In the genomic region with DNA sequence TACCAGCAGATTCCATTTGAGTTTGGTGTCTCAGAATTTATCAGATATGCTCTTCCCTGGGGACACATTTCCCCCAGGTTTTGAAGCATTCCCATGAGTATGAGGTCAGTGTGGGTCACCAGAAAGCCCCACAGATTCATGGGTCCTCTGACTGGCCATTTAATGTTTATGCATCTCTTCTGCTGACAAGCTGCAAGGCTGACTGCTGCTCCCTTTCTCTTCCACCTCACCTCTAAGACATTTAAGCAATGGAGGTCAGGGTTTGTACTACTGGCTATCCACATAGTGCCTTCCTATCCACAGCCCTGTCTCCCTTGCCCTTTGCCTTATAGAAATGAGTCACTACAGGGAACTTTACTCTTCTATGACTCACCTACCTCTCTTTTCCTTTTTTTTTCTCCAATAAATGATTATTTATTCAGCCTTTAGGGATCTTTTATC, we compare ENCODE assay signal across 13 cellular contexts.
A peak's percentile ranks its signal among the peaks of the same experiment; 100 is the strongest.
DNase-seq lines count a peak whose midpoint lies in the region; ATAC-seq and TF ChIP-seq lines count a peak whose summit lies in the region.
"Had no signal": no experiment of that assay in that cellular context is flagged by ENCODE, and none has a peak within 500 bp of the region (broad histone marks: within the 10 kb centered on the region; RNA-seq: fewer than 3 reads in every experiment).

No MANE protein-coding gene starts in this region.

- no peak overlapping the region for H3K18ac ChIP-seq in trophoblast cell (ENCODE audit: low read length)

- H2BK12ac ChIP-seq in trophoblast cell (ENCODE audit: low read length): no peak overlapping the region

- peaks cover 37% of the 10 kb centered on the region for H3K79me1 ChIP-seq in trophoblast cell (ENCODE audit: low read length)

- DNase-seq in EL (peak; percentile 96), PC-9 (peak; percentile 73 to 99), trophoblast cell (peak; percentile 95 to 99), NOMO-1 (lab: John Stamatoyannopoulos, UW; ENCODE audit: unreplicated experiment in 2 of 2) (no peak), spleen (no peak)
- DNase-seq: activated T-cell treated with anti-CD3 and anti-CD28 coated beads, Interleukin-2, amount 50 U/mL, for 72 hours; foreskin melanocyte; NCI-H345; nucleus accumbens; Right ventricle myocardium superior had no signal

- no peak overlapping the region for H2BK120ac ChIP-seq in trophoblast cell (ENCODE audit: insufficient read depth, low read length, poor library complexity)

- CTCF ChIA-PET in PC-9 (lab: Charles Lee): no interaction called here

- no peaks in the 10 kb centered on the region for H3K27me3 ChIP-seq in PC-9 (ENCODE audit: insufficient read depth, low read depth)
- no peaks in the 10 kb centered on the region for H3K27me3 ChIP-seq in trophoblast cell (ENCODE audit: insufficient read depth, low read length)
- H3K27me3 ChIP-seq in spleen (replicated peaks in 1 of 7): peaks cover 0 to 16% (median 0%) of the 10 kb centered on the region in 7 donors

- no peaks in the 10 kb centered on the region for H3K9me2 ChIP-seq in PC-9 (ENCODE audit: insufficient read depth)

- H3K4me1 ChIP-seq in PC-9 (replicated peaks; ENCODE audit: insufficient read depth) (peaks cover 78% of the 10 kb centered on the region), trophoblast cell (ENCODE audit: control insufficient read depth in 1 of 2, insufficient read depth in 2 of 2, low read length in 2 of 2) (peaks cover 18 to 31% of the 10 kb centered on the region in 2 experiments), spleen (no peaks in the 10 kb centered on the region)

- peak overlapping the region; percentile 36 for H2BK5ac ChIP-seq in trophoblast cell (ENCODE audit: low read depth, low read length, poor library complexity)

- H3K9ac ChIP-seq in trophoblast cell (ENCODE audit: low read length): no peak overlapping the region

- no peak overlapping the region for H4K8ac ChIP-seq in trophoblast cell (ENCODE audit: low read depth, low read length)

- H3K79me2 ChIP-seq in PC-9 (ENCODE audit: low read depth) (no peaks in the 10 kb centered on the region), trophoblast cell (ENCODE audit: control insufficient read depth, insufficient read depth, low read length, poor library complexity) (no peaks in the 10 kb centered on the region)

- H3K4me3 ChIP-seq in PC-9: no peak overlapping the region; the same call in 1 of the 2 replicates
- H3K4me3 ChIP-seq in trophoblast cell (ENCODE audit: low read depth, low read length): no peak overlapping the region
- no peak overlapping the region for H3K4me3 ChIP-seq in spleen

- H2AK5ac ChIP-seq in trophoblast cell (ENCODE audit: low read length): no peak overlapping the region

- H4K91ac ChIP-seq in trophoblast cell (ENCODE audit: low read depth, low read length): no peak overlapping the region

- intact Hi-C loops in PC-9 (cut with micrococcal nuclease; ENCODE audit: unreplicated experiment): loop anchor here (1.0 to 5.0 kb wide), 4 partner anchors 66 to 102 kb away; no protein-coding TSS in a partner anchor
- intact Hi-C loops in spleen (cut with DNase I; ENCODE audit: low total_unique reads): no loop called here

- peaks cover 12% of the 10 kb centered on the region for H3K9me3 ChIP-seq in PC-9 (ENCODE audit: insufficient read depth, low read depth)
- H3K9me3 ChIP-seq in trophoblast cell (ENCODE audit: insufficient read depth, low read depth, low read length): no peaks in the 10 kb centered on the region
- peaks cover 0 to 19% (median 14%) of the 10 kb centered on the region in 8 donors for H3K9me3 ChIP-seq in spleen

- H4K20me1 ChIP-seq in PC-9 (ENCODE audit: insufficient read depth): no peaks in the 10 kb centered on the region

- no peak overlapping the region for H3K4ac ChIP-seq in trophoblast cell (ENCODE audit: low read depth, low read length)

- peak overlapping the region; percentile 59 for H3K4me2 ChIP-seq in PC-9
- no peak overlapping the region for H3K4me2 ChIP-seq in trophoblast cell (ENCODE audit: low read length)

- TF ChIP-seq CTCF in PC-9 (conservative IDR thresholded peaks at IDR 0.05) (no peak), spleen (IDR thresholded peaks at IDR 0.05 in 8 of 11, conservative IDR thresholded peaks at IDR 0.05 in 3 of 11) (no peak)

- peaks cover 46% of the 10 kb centered on the region for H3F3A ChIP-seq in PC-9 (ENCODE audit: insufficient read depth, low read depth)

- H4K12ac ChIP-seq in trophoblast cell (ENCODE audit: low read depth, low read length): no peak overlapping the region

- no peak overlapping the region for H3K14ac ChIP-seq in trophoblast cell (ENCODE audit: low read length)

- H3K36me3 ChIP-seq in PC-9 (ENCODE audit: low read depth) (no peaks in the 10 kb centered on the region), trophoblast cell (ENCODE audit: control insufficient read depth in 1 of 2, insufficient read depth in 2 of 2, low read length in 2 of 2) (no peaks in the 10 kb centered on the region), spleen (no peaks in the 10 kb centered on the region)

- TF ChIP-seq POLR2A in spleen (IDR thresholded peaks at IDR 0.05): no peak

- peak; percentile 74 for ATAC-seq in esophagus mucosa
- no peak for ATAC-seq in HG03039 (IDR thresholded peaks at IDR 0.05; ENCODE audit: unreplicated experiment)
- ATAC-seq in GM21619 (IDR thresholded peaks at IDR 0.05; ENCODE audit: unreplicated experiment): no peak
- ATAC-seq: activated T-cell treated with anti-CD3 and anti-CD28 coated beads, Interleukin-2, amount 50 U/mL, for 72 hours had no signal

- no peak overlapping the region for H3K23ac ChIP-seq in trophoblast cell (ENCODE audit: low read length)

- no TSS peak for BruUV-seq in PC-9 (replicated peaks; lab: Mats Ljungman, UMichigan)

- POLR2A ChIA-PET in PC-9 (lab: Charles Lee; ENCODE audit: unreplicated experiment): interaction anchor here (0.5 to 0.8 kb wide), 3 partner anchors 52 to 114 kb away, joined by 4 to 9 read pairs (median 7); no protein-coding TSS in a partner anchor

- H3K27ac ChIP-seq in PC-9: peak overlapping the region; percentile 94
- peak overlapping the region; percentile 95 for H3K27ac ChIP-seq in trophoblast cell (ENCODE audit: low read depth, low read length)
- no peak overlapping the region for H3K27ac ChIP-seq in spleen

- no peak overlapping the region for H2AFZ ChIP-seq in PC-9
- H2AFZ ChIP-seq in trophoblast cell (ENCODE audit: insufficient read depth, low read length, poor library complexity): no peak overlapping the region

Comparison
In these comparisons a context has a peak if more than half of its experiments do, and no peak if none do; other contexts are left out.
1. DNase-seq: peak in EL (single experiment), PC-9 (2 of 2) and trophoblast cell (2 of 2); none in NOMO-1 (0 of 2) and spleen (single experiment).
2. H3K27ac ChIP-seq: peak in PC-9 (single experiment) and trophoblast cell (single experiment); none in spleen (0 of 8).